In the genomic region with DNA sequence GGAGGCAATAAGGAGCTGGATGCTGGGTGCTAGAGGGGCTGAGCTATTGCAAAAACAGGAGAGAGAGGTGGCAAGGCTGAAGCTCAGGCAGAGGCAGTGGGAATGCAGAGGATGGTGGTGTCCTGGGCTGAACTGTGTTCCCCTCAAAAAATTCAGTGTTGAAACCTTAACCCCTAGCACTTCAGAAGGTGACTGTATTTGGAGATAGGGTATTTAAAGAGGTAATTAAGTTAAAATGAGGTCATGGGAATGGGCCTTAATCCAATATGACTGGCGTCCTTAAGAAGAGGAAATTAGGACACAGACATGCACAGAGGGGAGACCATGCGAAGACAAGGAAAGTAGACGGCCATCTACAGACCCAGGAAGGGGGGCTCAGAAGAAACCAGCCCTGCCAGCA, we compare ENCODE assay signal across 1 cellular context.
TF ChIP-seq lines count a peak whose summit lies in the region.

No MANE protein-coding gene starts in this region.

TF ChIP-seq in H1, 55 proteins besides CTCF, POLR2A, EP300 and RAD21:
- TF ChIP-seq RNF2 (IDR thresholded peaks at IDR 0.05; ENCODE audit: borderline replicate concordance, low read depth, low read length, missing control alignments, poor library complexity, severe bottlenecking) = no peak
- no peak for TF ChIP-seq CEBPB (IDR thresholded peaks at IDR 0.05; ENCODE audit: low read depth, low read length)
- no peak for TF ChIP-seq EGR1 (IDR thresholded peaks at IDR 0.05; ENCODE audit: borderline replicate concordance, low read depth, low read length)
- TF ChIP-seq GABPA (IDR thresholded peaks at IDR 0.05; ENCODE audit: borderline replicate concordance, insufficient read depth, low read length) = no peak
- TF ChIP-seq SAP30 (IDR thresholded peaks at IDR 0.05; ENCODE audit: insufficient read depth, insufficient replicate concordance, low read length) = no peak
- TF ChIP-seq, protein P1, sequence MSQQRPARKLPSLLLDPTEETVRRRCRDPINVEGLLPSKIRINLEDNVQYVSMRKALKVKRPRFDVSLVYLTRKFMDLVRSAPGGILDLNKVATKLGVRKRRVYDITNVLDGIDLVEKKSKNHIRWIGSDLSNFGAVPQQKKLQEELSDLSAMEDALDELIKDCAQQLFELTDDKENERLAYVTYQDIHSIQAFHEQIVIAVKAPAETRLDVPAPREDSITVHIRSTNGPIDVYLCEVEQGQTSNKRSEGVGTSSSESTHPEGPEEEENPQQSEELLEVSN (IDR thresholded peaks at IDR 0.05) = no peak
- TF ChIP-seq SP2 (IDR thresholded peaks at IDR 0.05; ENCODE audit: low read length) = no peak
